2 cellular contexts compared by ENCODE assay signal in genomic region chr3:171157286-171157685, GRCh38.
A peak's percentile ranks its signal among the peaks of the same experiment; 100 is the strongest.
TF ChIP-seq lines count a peak whose summit lies in the region.

No MANE protein-coding gene starts in this region.

TF ChIP-seq in IMR-90, 13 proteins besides CTCF, POLR2A, EP300 and RAD21:
- TF ChIP-seq SMC3 (IDR thresholded peaks at IDR 0.05; ENCODE audit: low read depth, low read length), result no peak
- no peak for TF ChIP-seq NFE2L2 (IDR thresholded peaks at IDR 0.05; ENCODE audit: low read depth, low read length)
- TF ChIP-seq MAZ (IDR thresholded peaks at IDR 0.05; ENCODE audit: borderline replicate concordance, low read depth, low read length), result no peak
- TF ChIP-seq CEBPB (IDR thresholded peaks at IDR 0.05; ENCODE audit: low read depth, low read length), result no peak
- TF ChIP-seq RCOR1 (IDR thresholded peaks at IDR 0.05; ENCODE audit: insufficient replicate concordance, low read length), result no peak
- no peak for TF ChIP-seq MAFK (IDR thresholded peaks at IDR 0.05; ENCODE audit: low read depth, low read length)
- no peak for TF ChIP-seq BHLHE40 (IDR thresholded peaks at IDR 0.05; ENCODE audit: low read depth, low read length)

TF ChIP-seq in K562, 482 proteins besides CTCF, POLR2A, EP300 and RAD21:
- TF ChIP-seq TSC22D4 (tag; IDR thresholded peaks at IDR 0.05), result no peak
- TF ChIP-seq TFAP4 (CRISPR knock-in tag; IDR thresholded peaks at IDR 0.05; ENCODE audit: borderline replicate concordance), result peak; percentile 21; the same call in 1 of the 2 replicates
- peak; percentile 90 for TF ChIP-seq ZBTB33 (CRISPR knock-in tag; IDR thresholded peaks at IDR 0.05)
TF ChIP-seq in K562: peak in this region for 2.
